Comparison of ENCODE assay signal across 24 cellular contexts in genomic region chr12:106054016-106054415, GRCh38.
"Had no signal": no experiment of that assay in that cellular context is flagged by ENCODE, and none has a peak within 500 bp of the region (broad histone marks: within the 10 kb centered on the region; RNA-seq: fewer than 3 reads in every experiment).

No MANE protein-coding gene starts in this region.

- H3K27ac ChIP-seq: epithelial cell of prostate, left ventricle myocardium inferior, lower lobe of right lung, ovary, psoas muscle, skin epidermis, spleen, testis, upper lobe of left lung had no signal

- H3K27ac Mint-ChIP-seq: endodermal cell; immature natural killer cell; natural killer cell; stimulated activated memory B cell treated with anti-CD40 and anti-IgM and Interleukin-4, amounts not matched to agents 10 μg/mL and 1 μg/mL and 100 μg/mL, for 72 hours had no signal

- H3K4me1 Mint-ChIP-seq: immature natural killer cell; natural killer cell; stimulated activated memory B cell treated with anti-CD40 and anti-IgM and Interleukin-4, amounts not matched to agents 10 μg/mL and 1 μg/mL and 100 μg/mL, for 72 hours had no signal

- H3K4me3 Mint-ChIP-seq: endodermal cell; immature natural killer cell; natural killer cell; stimulated activated memory B cell treated with anti-CD40 and anti-IgM and Interleukin-4, amounts not matched to agents 10 μg/mL and 1 μg/mL and 100 μg/mL, for 72 hours had no signal

- H3K4me3 ChIP-seq: left ventricle myocardium inferior, lower lobe of right lung, ovary, psoas muscle, skin epidermis, spleen, testis, tibial artery, upper lobe of left lung had no signal

- ATAC-seq: esophagus mucosa; lower lobe of right lung; natural killer cell; psoas muscle; right cardiac atrium; stimulated activated memory B cell treated with anti-CD40 and anti-IgM and Interleukin-4, amounts not matched to agents 10 μg/mL and 1 μg/mL and 100 μg/mL, for 72 hours; stimulated activated naive CD8-positive, alpha-beta T cell treated with anti-CD3 and anti-CD28 coated beads, Interleukin-15, Interleukin-2, amounts not matched to agents 100 U/mL and 50 U/mL, for 24 hours had no signal

- H3K9me3 ChIP-seq: ovary, testis had no signal

- H3K4me1 ChIP-seq: left ventricle myocardium inferior, lower lobe of right lung, spleen, testis, upper lobe of left lung had no signal

- DNase-seq: effector CD8-positive, alpha-beta T cell; endodermal cell; foreskin melanocyte; hypothalamus; immature natural killer cell; left ventricle myocardium inferior; lower lobe of right lung; natural killer cell; occipital lobe; ovary; posterior cingulate gyrus; psoas muscle; right cardiac atrium; spleen; stimulated activated CD4-positive, alpha-beta T cell treated with anti-CD3 and anti-CD28 coated beads, Interleukin-4, amount 100 ng/mL, for 4 hours; stimulated activated naive CD8-positive, alpha-beta T cell treated with anti-CD3 and anti-CD28 coated beads, Interleukin-15, Interleukin-2, amounts not matched to agents 100 U/mL and 50 U/mL, for 24 hours; substantia nigra; testis; tibial artery; upper lobe of left lung had no signal

- H3K27me3 ChIP-seq: ovary, testis, tibial artery, upper lobe of left lung had no signal

- H3K36me3 ChIP-seq: left ventricle myocardium inferior, lower lobe of right lung, ovary, spleen, tibial artery, upper lobe of left lung had no signal
